1 cellular context compared by ENCODE assay signal in the genomic region with DNA sequence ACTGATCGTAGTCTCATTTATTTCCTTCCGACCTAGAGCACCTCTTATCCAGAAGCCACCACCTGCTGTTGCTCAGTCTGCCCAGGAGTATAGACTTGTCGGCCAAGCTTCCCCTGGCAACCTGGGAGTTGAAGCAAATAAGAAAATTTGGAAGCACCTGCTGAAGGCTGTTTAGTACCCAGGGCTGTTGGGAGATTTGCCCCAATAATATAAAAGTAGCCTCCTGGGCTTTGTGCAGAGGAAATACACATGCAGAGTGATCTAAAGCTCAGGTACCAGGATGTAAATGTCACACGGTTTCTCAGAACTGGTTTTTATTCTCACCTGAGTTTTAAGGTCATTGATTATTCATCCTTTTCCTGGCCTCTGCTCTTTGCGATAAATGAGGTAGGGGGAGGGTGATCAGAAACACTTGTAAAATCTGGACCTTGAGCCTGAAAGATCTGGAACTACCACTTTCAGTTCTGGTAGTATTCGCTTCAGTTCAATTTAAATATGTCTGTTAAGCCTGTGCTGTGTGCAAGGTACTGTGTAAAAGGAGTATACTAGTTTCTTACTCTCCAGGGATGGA.
TF ChIP-seq lines count a peak whose summit lies in the region.

No MANE protein-coding gene starts in this region.

TF ChIP-seq in GM12878, 131 proteins besides CTCF, POLR2A, EP300 and RAD21 (continued from another document):
- TF ChIP-seq, protein P1, sequence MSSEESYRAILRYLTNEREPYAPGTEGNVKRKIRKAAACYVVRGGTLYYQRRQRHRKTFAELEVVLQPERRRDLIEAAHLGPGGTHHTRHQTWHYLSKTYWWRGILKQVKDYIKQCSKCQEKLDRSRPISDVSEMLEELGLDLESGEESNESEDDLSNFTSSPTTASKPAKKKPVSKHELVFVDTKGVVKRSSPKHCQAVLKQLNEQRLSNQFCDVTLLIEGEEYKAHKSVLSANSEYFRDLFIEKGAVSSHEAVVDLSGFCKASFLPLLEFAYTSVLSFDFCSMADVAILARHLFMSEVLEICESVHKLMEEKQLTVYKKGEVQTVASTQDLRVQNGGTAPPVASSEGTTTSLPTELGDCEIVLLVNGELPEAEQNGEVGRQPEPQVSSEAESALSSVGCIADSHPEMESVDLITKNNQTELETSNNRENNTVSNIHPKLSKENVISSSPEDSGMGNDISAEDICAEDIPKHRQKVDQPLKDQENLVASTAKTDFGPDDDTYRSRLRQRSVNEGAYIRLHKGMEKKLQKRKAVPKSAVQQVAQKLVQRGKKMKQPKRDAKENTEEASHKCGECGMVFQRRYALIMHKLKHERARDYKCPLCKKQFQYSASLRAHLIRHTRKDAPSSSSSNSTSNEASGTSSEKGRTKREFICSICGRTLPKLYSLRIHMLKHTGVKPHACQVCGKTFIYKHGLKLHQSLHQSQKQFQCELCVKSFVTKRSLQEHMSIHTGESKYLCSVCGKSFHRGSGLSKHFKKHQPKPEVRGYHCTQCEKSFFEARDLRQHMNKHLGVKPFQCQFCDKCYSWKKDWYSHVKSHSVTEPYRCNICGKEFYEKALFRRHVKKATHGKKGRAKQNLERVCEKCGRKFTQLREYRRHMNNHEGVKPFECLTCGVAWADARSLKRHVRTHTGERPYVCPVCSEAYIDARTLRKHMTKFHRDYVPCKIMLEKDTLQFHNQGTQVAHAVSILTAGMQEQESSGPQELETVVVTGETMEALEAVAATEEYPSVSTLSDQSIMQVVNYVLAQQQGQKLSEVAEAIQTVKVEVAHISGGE (CRISPR knock-in tag; IDR thresholded peaks at IDR 0.05), result no peak
- TF ChIP-seq, protein P2, sequence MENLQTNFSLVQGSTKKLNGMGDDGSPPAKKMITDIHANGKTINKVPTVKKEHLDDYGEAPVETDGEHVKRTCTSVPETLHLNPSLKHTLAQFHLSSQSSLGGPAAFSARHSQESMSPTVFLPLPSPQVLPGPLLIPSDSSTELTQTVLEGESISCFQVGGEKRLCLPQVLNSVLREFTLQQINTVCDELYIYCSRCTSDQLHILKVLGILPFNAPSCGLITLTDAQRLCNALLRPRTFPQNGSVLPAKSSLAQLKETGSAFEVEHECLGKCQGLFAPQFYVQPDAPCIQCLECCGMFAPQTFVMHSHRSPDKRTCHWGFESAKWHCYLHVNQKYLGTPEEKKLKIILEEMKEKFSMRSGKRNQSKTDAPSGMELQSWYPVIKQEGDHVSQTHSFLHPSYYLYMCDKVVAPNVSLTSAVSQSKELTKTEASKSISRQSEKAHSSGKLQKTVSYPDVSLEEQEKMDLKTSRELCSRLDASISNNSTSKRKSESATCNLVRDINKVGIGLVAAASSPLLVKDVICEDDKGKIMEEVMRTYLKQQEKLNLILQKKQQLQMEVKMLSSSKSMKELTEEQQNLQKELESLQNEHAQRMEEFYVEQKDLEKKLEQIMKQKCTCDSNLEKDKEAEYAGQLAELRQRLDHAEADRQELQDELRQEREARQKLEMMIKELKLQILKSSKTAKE (IDR thresholded peaks at IDR 0.05; ENCODE audit: low read depth, poor library complexity, severe bottlenecking), result no peak
- TF ChIP-seq SMAD5 (IDR thresholded peaks at IDR 0.05; ENCODE audit: low read depth) (no peak), POU2F2 (IDR thresholded peaks at IDR 0.05; ENCODE audit: borderline replicate concordance, low read depth, low read length) (no peak), MXI1 (IDR thresholded peaks at IDR 0.05; ENCODE audit: low read depth, low read length) (no peak), HDAC6 (IDR thresholded peaks at IDR 0.05; ENCODE audit: unreplicated experiment) (no peak), ZZZ3 (IDR thresholded peaks at IDR 0.05; ENCODE audit: control insufficient read depth, insufficient read length, low read depth) (no peak)
- TF ChIP-seq, protein P3, sequence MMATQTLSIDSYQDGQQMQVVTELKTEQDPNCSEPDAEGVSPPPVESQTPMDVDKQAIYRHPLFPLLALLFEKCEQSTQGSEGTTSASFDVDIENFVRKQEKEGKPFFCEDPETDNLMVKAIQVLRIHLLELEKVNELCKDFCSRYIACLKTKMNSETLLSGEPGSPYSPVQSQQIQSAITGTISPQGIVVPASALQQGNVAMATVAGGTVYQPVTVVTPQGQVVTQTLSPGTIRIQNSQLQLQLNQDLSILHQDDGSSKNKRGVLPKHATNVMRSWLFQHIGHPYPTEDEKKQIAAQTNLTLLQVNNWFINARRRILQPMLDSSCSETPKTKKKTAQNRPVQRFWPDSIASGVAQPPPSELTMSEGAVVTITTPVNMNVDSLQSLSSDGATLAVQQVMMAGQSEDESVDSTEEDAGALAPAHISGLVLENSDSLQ (IDR thresholded peaks at IDR 0.05), result no peak
- TF ChIP-seq, protein P4, sequence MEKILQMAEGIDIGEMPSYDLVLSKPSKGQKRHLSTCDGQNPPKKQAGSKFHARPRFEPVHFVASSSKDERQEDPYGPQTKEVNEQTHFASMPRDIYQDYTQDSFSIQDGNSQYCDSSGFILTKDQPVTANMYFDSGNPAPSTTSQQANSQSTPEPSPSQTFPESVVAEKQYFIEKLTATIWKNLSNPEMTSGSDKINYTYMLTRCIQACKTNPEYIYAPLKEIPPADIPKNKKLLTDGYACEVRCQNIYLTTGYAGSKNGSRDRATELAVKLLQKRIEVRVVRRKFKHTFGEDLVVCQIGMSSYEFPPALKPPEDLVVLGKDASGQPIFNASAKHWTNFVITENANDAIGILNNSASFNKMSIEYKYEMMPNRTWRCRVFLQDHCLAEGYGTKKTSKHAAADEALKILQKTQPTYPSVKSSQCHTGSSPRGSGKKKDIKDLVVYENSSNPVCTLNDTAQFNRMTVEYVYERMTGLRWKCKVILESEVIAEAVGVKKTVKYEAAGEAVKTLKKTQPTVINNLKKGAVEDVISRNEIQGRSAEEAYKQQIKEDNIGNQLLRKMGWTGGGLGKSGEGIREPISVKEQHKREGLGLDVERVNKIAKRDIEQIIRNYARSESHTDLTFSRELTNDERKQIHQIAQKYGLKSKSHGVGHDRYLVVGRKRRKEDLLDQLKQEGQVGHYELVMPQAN (conservative IDR thresholded peaks at IDR 0.05), result no peak
- TF ChIP-seq, protein P5, sequence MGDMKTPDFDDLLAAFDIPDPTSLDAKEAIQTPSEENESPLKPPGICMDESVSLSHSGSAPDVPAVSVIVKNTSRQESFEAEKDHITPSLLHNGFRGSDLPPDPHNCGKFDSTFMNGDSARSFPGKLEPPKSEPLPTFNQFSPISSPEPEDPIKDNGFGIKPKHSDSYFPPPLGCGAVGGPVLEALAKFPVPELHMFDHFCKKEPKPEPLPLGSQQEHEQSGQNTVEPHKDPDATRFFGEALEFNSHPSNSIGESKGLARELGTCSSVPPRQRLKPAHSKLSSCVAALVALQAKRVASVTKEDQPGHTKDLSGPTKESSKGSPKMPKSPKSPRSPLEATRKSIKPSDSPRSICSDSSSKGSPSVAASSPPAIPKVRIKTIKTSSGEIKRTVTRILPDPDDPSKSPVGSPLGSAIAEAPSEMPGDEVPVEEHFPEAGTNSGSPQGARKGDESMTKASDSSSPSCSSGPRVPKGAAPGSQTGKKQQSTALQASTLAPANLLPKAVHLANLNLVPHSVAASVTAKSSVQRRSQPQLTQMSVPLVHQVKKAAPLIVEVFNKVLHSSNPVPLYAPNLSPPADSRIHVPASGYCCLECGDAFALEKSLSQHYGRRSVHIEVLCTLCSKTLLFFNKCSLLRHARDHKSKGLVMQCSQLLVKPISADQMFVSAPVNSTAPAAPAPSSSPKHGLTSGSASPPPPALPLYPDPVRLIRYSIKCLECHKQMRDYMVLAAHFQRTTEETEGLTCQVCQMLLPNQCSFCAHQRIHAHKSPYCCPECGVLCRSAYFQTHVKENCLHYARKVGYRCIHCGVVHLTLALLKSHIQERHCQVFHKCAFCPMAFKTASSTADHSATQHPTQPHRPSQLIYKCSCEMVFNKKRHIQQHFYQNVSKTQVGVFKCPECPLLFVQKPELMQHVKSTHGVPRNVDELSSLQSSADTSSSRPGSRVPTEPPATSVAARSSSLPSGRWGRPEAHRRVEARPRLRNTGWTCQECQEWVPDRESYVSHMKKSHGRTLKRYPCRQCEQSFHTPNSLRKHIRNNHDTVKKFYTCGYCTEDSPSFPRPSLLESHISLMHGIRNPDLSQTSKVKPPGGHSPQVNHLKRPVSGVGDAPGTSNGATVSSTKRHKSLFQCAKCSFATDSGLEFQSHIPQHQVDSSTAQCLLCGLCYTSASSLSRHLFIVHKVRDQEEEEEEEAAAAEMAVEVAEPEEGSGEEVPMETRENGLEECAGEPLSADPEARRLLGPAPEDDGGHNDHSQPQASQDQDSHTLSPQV (IDR thresholded peaks at IDR 0.05), result no peak
- TF ChIP-seq, protein P6, sequence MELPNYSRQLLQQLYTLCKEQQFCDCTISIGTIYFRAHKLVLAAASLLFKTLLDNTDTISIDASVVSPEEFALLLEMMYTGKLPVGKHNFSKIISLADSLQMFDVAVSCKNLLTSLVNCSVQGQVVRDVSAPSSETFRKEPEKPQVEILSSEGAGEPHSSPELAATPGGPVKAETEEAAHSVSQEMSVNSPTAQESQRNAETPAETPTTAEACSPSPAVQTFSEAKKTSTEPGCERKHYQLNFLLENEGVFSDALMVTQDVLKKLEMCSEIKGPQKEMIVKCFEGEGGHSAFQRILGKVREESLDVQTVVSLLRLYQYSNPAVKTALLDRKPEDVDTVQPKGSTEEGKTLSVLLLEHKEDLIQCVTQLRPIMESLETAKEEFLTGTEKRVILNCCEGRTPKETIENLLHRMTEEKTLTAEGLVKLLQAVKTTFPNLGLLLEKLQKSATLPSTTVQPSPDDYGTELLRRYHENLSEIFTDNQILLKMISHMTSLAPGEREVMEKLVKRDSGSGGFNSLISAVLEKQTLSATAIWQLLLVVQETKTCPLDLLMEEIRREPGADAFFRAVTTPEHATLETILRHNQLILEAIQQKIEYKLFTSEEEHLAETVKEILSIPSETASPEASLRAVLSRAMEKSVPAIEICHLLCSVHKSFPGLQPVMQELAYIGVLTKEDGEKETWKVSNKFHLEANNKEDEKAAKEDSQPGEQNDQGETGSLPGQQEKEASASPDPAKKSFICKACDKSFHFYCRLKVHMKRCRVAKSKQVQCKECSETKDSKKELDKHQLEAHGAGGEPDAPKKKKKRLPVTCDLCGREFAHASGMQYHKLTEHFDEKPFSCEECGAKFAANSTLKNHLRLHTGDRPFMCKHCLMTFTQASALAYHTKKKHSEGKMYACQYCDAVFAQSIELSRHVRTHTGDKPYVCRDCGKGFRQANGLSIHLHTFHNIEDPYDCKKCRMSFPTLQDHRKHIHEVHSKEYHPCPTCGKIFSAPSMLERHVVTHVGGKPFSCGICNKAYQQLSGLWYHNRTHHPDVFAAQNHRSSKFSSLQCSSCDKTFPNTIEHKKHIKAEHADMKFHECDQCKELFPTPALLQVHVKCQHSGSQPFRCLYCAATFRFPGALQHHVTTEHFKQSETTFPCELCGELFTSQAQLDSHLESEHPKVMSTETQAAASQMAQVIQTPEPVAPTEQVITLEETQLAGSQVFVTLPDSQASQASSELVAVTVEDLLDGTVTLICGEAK (IDR thresholded peaks at IDR 0.05; ENCODE audit: borderline replicate concordance), result no peak
